Comparison of ENCODE assay signal across 19 cellular contexts in the genomic region with DNA sequence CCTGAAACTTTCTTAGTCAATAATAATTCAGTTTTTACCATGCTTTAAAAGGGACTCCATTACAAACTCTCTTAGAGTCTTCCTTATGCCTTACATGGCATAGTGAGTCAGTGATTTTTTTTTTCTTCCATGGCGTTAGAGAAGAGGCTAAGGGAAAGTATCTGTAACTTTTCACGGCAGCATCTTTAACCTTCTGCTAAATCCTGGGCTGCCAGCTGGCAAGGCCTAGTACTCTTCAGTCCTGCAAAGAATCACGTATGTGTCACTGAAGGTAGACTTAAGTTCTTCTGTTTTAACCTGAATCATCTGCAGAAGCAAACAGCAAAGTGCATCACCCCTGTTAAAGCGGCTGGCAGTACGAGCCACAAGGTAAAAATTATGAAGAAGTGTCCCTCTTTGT.
"Had no signal": no experiment of that assay in that cellular context is flagged by ENCODE, and none has a peak within 500 bp of the region (broad histone marks: within the 10 kb centered on the region; RNA-seq: fewer than 3 reads in every experiment).

No MANE protein-coding gene starts in this region.

- H3K27me3 ChIP-seq: left lung, right lobe of liver, SJSA1, spleen, testis had no signal

- H3K27ac ChIP-seq: left lung, psoas muscle, right lobe of liver, SJSA1, spleen, testis, VCaP had no signal

- H3K27me3 Mint-ChIP-seq: stimulated activated naive CD8-positive, alpha-beta T cell treated with anti-CD3 and anti-CD28 coated beads, Interleukin-15, amount 100 ng/mL, for 72 hours had no signal

- H3K4me3 ChIP-seq: left lung, psoas muscle, right lobe of liver, SJSA1, spleen, testis had no signal

- H3K36me3 Mint-ChIP-seq: activated naive CD4-positive, alpha-beta T cell treated with anti-CD3 and anti-CD28 coated beads, Interleukin-2, amount 50 U/mL, for 72 hours; brain had no signal

- DNase-seq: activated CD8-positive, alpha-beta memory T cell treated with anti-CD3 and anti-CD28 coated beads, Interleukin-2, amount 50 U/mL, for 4 hours; activated CD8-positive, alpha-beta T cell treated with anti-CD3 and anti-CD28 coated beads, Interleukin-2, amount 10 ng/mL, durations not matched to agents 7 days and 5 days; activated gamma-delta T cell; activated T-cell treated with anti-CD3 and anti-CD28 coated beads, Interleukin-2, amount 50 U/mL, for 72 hours; amniotic stem cell; effector memory CD4-positive, alpha-beta T cell; hippocampal formation; kidney; left lung; mammary epithelial cell; psoas muscle; right lobe of liver; spleen; stimulated activated naive CD8-positive, alpha-beta T cell treated with anti-CD3 and anti-CD28 coated beads, Interleukin-15, amount 100 ng/mL, for 72 hours; testis had no signal

- H3K9me3 ChIP-seq: left lung, psoas muscle, right lobe of liver, SJSA1, spleen, testis had no signal

- H3K4me1 Mint-ChIP-seq: brain; stimulated activated naive CD8-positive, alpha-beta T cell treated with anti-CD3 and anti-CD28 coated beads, Interleukin-15, amount 100 ng/mL, for 72 hours had no signal

- H3K27ac Mint-ChIP-seq: activated CD8-positive, alpha-beta T cell treated with anti-CD3 and anti-CD28 coated beads, Interleukin-2, amount 10 ng/mL, durations not matched to agents 7 days and 5 days; activated naive CD4-positive, alpha-beta T cell treated with anti-CD3 and anti-CD28 coated beads, Interleukin-2, amount 50 U/mL, for 72 hours; activated T-cell treated with anti-CD3 and anti-CD28 coated beads, Interleukin-2, amount 50 U/mL, for 72 hours; stimulated activated naive CD8-positive, alpha-beta T cell treated with anti-CD3 and anti-CD28 coated beads, Interleukin-15, amount 100 ng/mL, for 72 hours had no signal

- H3K4me3 Mint-ChIP-seq: activated CD8-positive, alpha-beta T cell treated with anti-CD3 and anti-CD28 coated beads, Interleukin-2, amount 10 ng/mL, durations not matched to agents 7 days and 5 days; activated T-cell treated with anti-CD3 and anti-CD28 coated beads, Interleukin-2, amount 50 U/mL, for 72 hours; brain; stimulated activated naive CD8-positive, alpha-beta T cell treated with anti-CD3 and anti-CD28 coated beads, Interleukin-15, amount 100 ng/mL, for 72 hours had no signal

- H3K4me1 ChIP-seq: psoas muscle, SJSA1 had no signal

- H3K36me3 ChIP-seq: left lung, right lobe of liver, SJSA1, spleen had no signal
